In genomic region chr2:102116675-102117471, GRCh38 we compare ENCODE assay signal across 18 cellular contexts. TPM values are rescaled to one million over a fixed set of nuclear protein-coding genes. Genes with fewer than 3 reads are reported as not detected.
DNase-seq lines count a peak whose midpoint lies in the region; ATAC-seq and TF ChIP-seq lines count a peak whose summit lies in the region.
"Had no signal": no experiment of that assay in that cellular context is flagged by ENCODE, and none has a peak within 500 bp of the region (broad histone marks: within the 10 kb centered on the region; RNA-seq: fewer than 3 reads in every experiment).

No MANE protein-coding gene starts in this region.

- H4K20me1 ChIP-seq in BLaER1 treated with 17β-estradiol and CSF1 and Interleukin-3, amounts not matched to agents 10 nM and 100 nM: no peaks in the 10 kb centered on the region
- H4K20me1 ChIP-seq in osteoblast (ENCODE audit: insufficient read depth, low read length): no peaks in the 10 kb centered on the region

- ATAC-seq in GM19397 (IDR thresholded peaks at IDR 0.05; ENCODE audit: unreplicated experiment): no peak
- no peak for ATAC-seq in GM19467 (IDR thresholded peaks at IDR 0.05; ENCODE audit: unreplicated experiment)
- ATAC-seq: stimulated activated naive B cell treated with anti-CD40 and anti-IgM and Interleukin-4, amounts not matched to agents 10 μg/mL and 1 μg/mL and 100 μg/mL, for 72 hours had no signal

- H3K4me1 ChIP-seq in BLaER1 treated with 17β-estradiol and CSF1 and Interleukin-3, amounts not matched to agents 10 nM and 100 nM: peaks cover 0 to 26% (median 15%) of the 10 kb centered on the region in 10 experiments; a peak in 16 of 20 replicates
- H3K4me1 ChIP-seq in osteoblast (ENCODE audit: insufficient read depth, low read length): peaks cover 58% of the 10 kb centered on the region

- no peak overlapping the region for H3K9ac ChIP-seq in BLaER1 treated with 17β-estradiol and CSF1 and Interleukin-3, amounts not matched to agents 10 nM and 100 nM

- H3K27ac ChIP-seq in BLaER1 treated with 17β-estradiol and CSF1 and Interleukin-3, amounts not matched to agents 10 nM and 100 nM: peak overlapping the region in 2 of 11 experiments; percentile 6 to 41; a peak in 2 of 22 replicates
- peak overlapping the region; percentile 99 for H3K27ac ChIP-seq in osteoblast (ENCODE audit: low read depth, low read length)

- DNase-seq in EH (ENCODE audit: low read depth) (peak; percentile 67), fibroblast of gingiva (ENCODE audit: low read depth) (peak; percentile 98), osteoblast (ENCODE audit: insufficient read length, low spot score, missing footprints) (no peak), DMS53 treated with DMSO at 0.1 percent for 48 hours (lab: John Stamatoyannopoulos, UW; ENCODE audit: unreplicated experiment) (no peak)
- DNase-seq: activated CD4-positive, alpha-beta T cell treated with anti-CD3 and anti-CD28 coated beads, Interleukin-2, amount 50 U/mL, for 1 hour; activated effector memory CD4-positive, alpha-beta T cell treated with Interleukin-2 at 50 U/mL for 16 hours; CD8-positive, alpha-beta memory T cell; effector CD4-positive, alpha-beta T cell; HCEC 1CT; Kasumi-1; mesendoderm; NCI-H1436 treated with DMSO at 0.1 percent for 48 hours; NCI-H446; stimulated activated naive B cell treated with anti-CD40 and anti-IgM and Interleukin-4, amounts not matched to agents 10 μg/mL and 1 μg/mL and 100 μg/mL, for 72 hours; T1000 had no signal

- H3K79me2 ChIP-seq in osteoblast (ENCODE audit: insufficient read depth, low read length): no peaks in the 10 kb centered on the region

- no peak for TF ChIP-seq CTCF in osteoblast (IDR thresholded peaks at IDR 0.05; ENCODE audit: extremely low read depth, low read depth, low read length)

- no peaks in the 10 kb centered on the region for H3K27me3 ChIP-seq in BLaER1 treated with 17β-estradiol and CSF1 and Interleukin-3, amounts not matched to agents 10 nM and 100 nM
- H3K27me3 ChIP-seq in osteoblast (ENCODE audit: insufficient read depth, low read length): no peaks in the 10 kb centered on the region

- H3K9me3 ChIP-seq in BLaER1 treated with 17β-estradiol and CSF1 and Interleukin-3, amounts not matched to agents 10 nM and 100 nM (replicated peaks in 1 of 11): peaks cover 0 to 8% (median 0%) of the 10 kb centered on the region in 11 experiments; a peak in 2 of 22 replicates
- H3K9me3 ChIP-seq in osteoblast (ENCODE audit: low read depth, low read length): no peaks in the 10 kb centered on the region

- H3K4me3 ChIP-seq in BLaER1 treated with 17β-estradiol and CSF1 and Interleukin-3, amounts not matched to agents 10 nM and 100 nM: no peak overlapping the region
- H3K4me3 ChIP-seq in osteoblast (ENCODE audit: insufficient read depth, low read length): no peak overlapping the region

- H3K36me3 ChIP-seq in BLaER1 treated with 17β-estradiol and CSF1 and Interleukin-3, amounts not matched to agents 10 nM and 100 nM: no peaks in the 10 kb centered on the region
- no peaks in the 10 kb centered on the region for H3K36me3 ChIP-seq in osteoblast (ENCODE audit: insufficient read depth, low read length)

- H2AFZ ChIP-seq in osteoblast (ENCODE audit: low read length): no peak overlapping the region

- peak overlapping the region in 10 of 11 experiments; percentile 4 to 47 (median 22); a peak in 16 of 22 replicates for H3K4me2 ChIP-seq in BLaER1 treated with 17β-estradiol and CSF1 and Interleukin-3, amounts not matched to agents 10 nM and 100 nM
- H3K4me2 ChIP-seq in osteoblast (ENCODE audit: insufficient read depth, low read length): peak overlapping the region; percentile 33

RNA-seq across cellular contexts. Expression of gene IL1R1, which starts 25.7 kb away (rescaled TPM):
- 89.8 and 116 TPM in 2 replicates for total RNA-seq in osteoblast

Comparison
In these comparisons a context has a peak if more than half of its experiments do, and no peak if none do; other contexts are left out.
1. DNase-seq: peak in EH (single experiment) and fibroblast of gingiva (single experiment); none in osteoblast (single experiment) and DMS53 treated with DMSO at 0.1 percent for 48 hours (single experiment).